8 cellular contexts compared by ENCODE assay signal in the genomic region with DNA sequence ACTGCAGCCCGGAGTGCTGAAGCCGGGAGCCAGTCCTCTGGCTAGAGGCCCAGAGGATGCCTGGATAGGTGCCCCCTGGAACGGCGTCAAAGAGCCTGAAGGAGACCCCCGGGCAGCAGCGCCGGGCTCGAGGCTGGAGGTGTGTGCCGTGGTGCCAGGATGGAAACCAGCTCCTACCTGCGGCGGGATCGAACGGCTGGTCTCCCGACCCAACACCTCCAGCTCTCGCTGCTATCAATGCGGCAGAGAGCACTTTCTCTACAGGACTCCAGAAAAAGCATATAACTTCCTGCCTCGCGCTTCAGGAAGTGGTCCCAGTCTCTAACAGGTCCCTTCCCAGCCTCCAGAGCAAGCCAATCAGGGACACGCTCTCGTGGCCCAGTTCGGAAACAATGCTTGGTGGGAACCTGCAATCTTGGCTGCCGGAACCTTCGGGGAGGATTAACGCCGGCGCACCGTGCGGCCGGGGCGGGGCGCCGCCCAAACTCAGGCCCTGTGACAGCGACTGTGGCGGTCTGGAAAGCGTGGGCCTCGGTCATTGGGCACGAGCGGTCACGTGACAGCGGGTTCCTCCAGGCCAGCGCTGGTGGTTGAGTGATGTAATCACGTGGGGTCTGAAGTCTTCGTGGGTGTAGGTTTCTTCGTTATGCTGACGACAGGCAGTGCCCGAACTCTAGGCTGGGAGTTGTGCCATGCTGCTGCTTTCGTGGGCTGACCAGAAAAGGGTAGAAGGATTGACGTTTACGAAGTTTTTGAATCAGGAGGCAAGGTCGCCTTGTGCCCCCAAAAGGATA.
DNase-seq lines count a peak whose midpoint lies in the region; ATAC-seq and FAIRE-seq lines count a peak whose summit lies in the region.

A gene (minus strand): TSS at position 281 of the 794 bp plus-strand sequence. CDS start 430 bp downstream, outside the sequence.

- FAIRE-seq in HTR-8/SVneo (lab: Jason Lieb, UNC) = peak; percentile 92

- H3K4me1 Mint-ChIP-seq in effector memory CD8-positive, alpha-beta T cell (ENCODE audit: low read depth in 2 of 2) = peaks cover 30 to 33% of the 10 kb centered on the region in 2 donors

- peak within 1 kb of the TSS; percentile 96 to 98 for H3K27ac Mint-ChIP-seq in effector memory CD8-positive, alpha-beta T cell

- peak within 1 kb of the TSS; percentile 94 to 98 for H3K4me3 Mint-ChIP-seq in effector memory CD8-positive, alpha-beta T cell

- ATAC-seq in GM21367 (IDR thresholded peaks at IDR 0.05; ENCODE audit: unreplicated experiment) = peak; percentile 92
- ATAC-seq in effector memory CD8-positive, alpha-beta T cell (replicated peaks) = peak; percentile 88

- no peaks in the 10 kb centered on the region for H3K9me3 Mint-ChIP-seq in effector memory CD8-positive, alpha-beta T cell

- no peaks in the 10 kb centered on the region for H3K27me3 Mint-ChIP-seq in effector memory CD8-positive, alpha-beta T cell

- H3K36me3 Mint-ChIP-seq in effector memory CD8-positive, alpha-beta T cell (ENCODE audit: insufficient read depth) = peaks cover 22% of the 10 kb centered on the region

- DNase-seq in COLO829 (ENCODE audit: low spot score) (peak; percentile 99), HTR-8/SVneo (ENCODE audit: insufficient read length, low spot score) (peak; percentile 99), NOMO-1 treated with dmso at 0.1 percent for 144 hours (lab: John Stamatoyannopoulos, UW; ENCODE audit: unreplicated experiment) (peak; percentile 100), medulla oblongata (ENCODE audit: extremely low spot score) (peak; percentile 99)
- DNase-seq in activated CD8-positive, alpha-beta memory T cell treated with anti-CD3 and anti-CD28 coated beads for 48 hours (ENCODE audit: low read depth in 2 of 3, low spot score in 2 of 3) = peak; percentile 93 to 99 (median 96)
- DNase-seq in effector memory CD8-positive, alpha-beta T cell = peak; percentile 97 to 99 (median 99)
- peak; percentile 98 for DNase-seq in stimulated activated CD8-positive, alpha-beta memory T cell treated with anti-CD3 and anti-CD28 coated beads, Interleukin-12 subunit alpha, Interleukin-12 subunit beta, amount 100 ng/mL, for 1 hour (ENCODE audit: low read depth)

Comparison
In these comparisons a context has a peak if more than half of its experiments do, and no peak if none do; other contexts are left out.
1. Peak in every context shown above with its lines: DNase-seq and ATAC-seq.